In the genomic region with DNA sequence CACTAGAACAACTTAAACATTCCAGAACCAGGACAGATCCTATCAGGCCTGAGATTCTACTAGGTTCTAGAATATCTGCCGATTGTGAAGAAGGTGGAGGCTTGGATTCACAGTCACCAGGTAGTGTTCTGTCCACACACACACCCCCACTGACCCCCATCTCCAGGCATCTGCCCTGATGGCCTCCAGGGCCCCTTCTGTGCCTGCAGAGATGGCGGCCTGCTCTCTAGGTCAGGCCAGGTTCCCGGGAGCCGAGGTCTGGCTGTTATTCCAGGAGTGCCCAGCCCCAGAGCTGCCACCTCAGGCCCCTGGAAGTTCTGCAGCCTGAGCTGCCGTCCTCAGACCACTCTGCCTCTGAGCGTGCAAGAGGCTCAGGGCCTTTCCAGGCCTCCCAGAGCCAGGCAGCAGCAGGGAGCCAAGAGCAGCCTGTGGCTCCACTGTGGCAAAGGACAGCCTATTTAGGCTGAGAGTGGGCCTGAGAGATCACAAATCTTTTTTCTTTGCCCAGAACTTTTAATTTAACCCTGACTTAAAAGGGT, we compare ENCODE assay signal across 23 cellular contexts.
DNase-seq lines count a peak whose midpoint lies in the region; ATAC-seq, FAIRE-seq and TF ChIP-seq lines count a peak whose summit lies in the region.
"Had no signal": no experiment of that assay in that cellular context is flagged by ENCODE, and none has a peak within 500 bp of the region (broad histone marks: within the 10 kb centered on the region; RNA-seq: fewer than 3 reads in every experiment).

No MANE protein-coding gene starts in this region.

- no peaks in the 10 kb centered on the region for H3K27me3 ChIP-seq in H9 (ENCODE audit: insufficient read depth, low read length)
- peaks cover 0 to under 1% (median 0%) of the 10 kb centered on the region in 4 experiments; a peak in 2 of 7 replicates for H3K27me3 ChIP-seq in H1 (replicated peaks in 1 of 4; ENCODE audit: control insufficient read depth in 3 of 4, extremely low read depth in 1 of 4, insufficient read depth in 3 of 4, low read length in 3 of 4)
- no peaks in the 10 kb centered on the region for H3K27me3 ChIP-seq in mammary epithelial cell (ENCODE audit: insufficient read depth, low read length)
- H3K27me3 ChIP-seq: hepatocyte, uterus had no signal

- no peak for FAIRE-seq in H1 (lab: Jason Lieb, UNC)
- FAIRE-seq: endothelial cell of umbilical vein, small intestine had no signal

- H2AFZ ChIP-seq in H9 (ENCODE audit: low read length) (no peak overlapping the region), H1 (ENCODE audit: low read length) (no peak overlapping the region), mammary epithelial cell (ENCODE audit: low read depth, low read length) (no peak overlapping the region)
- H2AFZ ChIP-seq: hepatocyte had no signal

- H4K91ac ChIP-seq in H9 (ENCODE audit: insufficient read length, low read depth, low read length) (no peak overlapping the region), H1 (replicated peaks; ENCODE audit: insufficient read length, low read length) (no peak overlapping the region)

- TF ChIP-seq POLR2A in H1 (IDR thresholded peaks at IDR 0.05; ENCODE audit: control extremely low read depth in 1 of 2, low read depth in 2 of 2, low read length in 2 of 2), result no peak

- H2AK5ac ChIP-seq in H9 (ENCODE audit: insufficient read length, low read length), result no peak overlapping the region
- H2AK5ac ChIP-seq in H1 (ENCODE audit: low read depth, low read length), result no peak overlapping the region

- no peak overlapping the region for H3K4me2 ChIP-seq in H9 (ENCODE audit: insufficient read depth, insufficient read length, low read length)
- no peak overlapping the region for H3K4me2 ChIP-seq in H1 (ENCODE audit: insufficient read depth in 1 of 2, low read depth in 2 of 2, low read length in 2 of 2)
- H3K4me2 ChIP-seq in mammary epithelial cell (ENCODE audit: insufficient read depth, low read depth, low read length), result no peak overlapping the region
- H3K4me2 ChIP-seq: BLaER1, hepatocyte had no signal

- H3K4me1 ChIP-seq in H9 (ENCODE audit: insufficient read depth, low read length), result peaks cover 3% of the 10 kb centered on the region; the same call in 1 of the 2 replicates
- H3K4me1 ChIP-seq in H1 (replicated peaks in 1 of 4; ENCODE audit: control insufficient read depth in 3 of 4, insufficient read depth in 4 of 4, low read length in 3 of 4), result peaks cover 0 to 10% (median under 1%) of the 10 kb centered on the region in 4 experiments; a peak in 3 of 7 replicates
- peaks cover 39% of the 10 kb centered on the region for H3K4me1 ChIP-seq in mammary epithelial cell (ENCODE audit: insufficient read depth, low read length)
- H3K4me1 ChIP-seq: uterus had no signal

- H3K23ac ChIP-seq in H9 (ENCODE audit: insufficient read length, low read depth, low read length) (no peak overlapping the region), H1 (ENCODE audit: insufficient read length) (no peak overlapping the region)

- H2BK12ac ChIP-seq in H9 (ENCODE audit: insufficient read length, low read depth, low read length) (no peak overlapping the region), H1 (ENCODE audit: low read depth, low read length) (0 out of 2 replicates have a peak overlapping the region, but pooled peaks have one; percentile 14)

- dilution Hi-C loops in mammary epithelial cell (cut with HindIII; ENCODE audit: low sequenced_read_pairs), result no loop called here

- H3K4me3 Mint-ChIP-seq in H9, result no peak overlapping the region
- no peak overlapping the region for H3K4me3 Mint-ChIP-seq in osteocyte (ENCODE audit: unreplicated experiment)
- H3K4me3 Mint-ChIP-seq: activated CD4-positive, alpha-beta T cell treated with anti-CD3 and anti-CD28 coated beads for 36 hours; activated CD8-positive, alpha-beta T cell treated with anti-CD3 and anti-CD28 coated beads, Interleukin-2, amount 10 ng/mL, durations not matched to agents 7 days and 5 days; nephron; stimulated activated naive CD8-positive, alpha-beta T cell treated with anti-CD3 and anti-CD28 coated beads, Interleukin-15, amount 100 ng/mL, for 72 hours had no signal

- no peaks in the 10 kb centered on the region for H3K23me2 ChIP-seq in H9 (ENCODE audit: insufficient read length, low read depth, low read length, poor library complexity, severe bottlenecking)
- H3K23me2 ChIP-seq in H1 (ENCODE audit: low read depth, low read length), result no peaks in the 10 kb centered on the region

- no peak overlapping the region for H4K8ac ChIP-seq in H9 (replicated peaks; ENCODE audit: insufficient read length, low read depth, low read length)
- peak overlapping the region; percentile 39; the same call in 1 of the 2 replicates for H4K8ac ChIP-seq in H1 (ENCODE audit: extremely low read depth, insufficient read depth, low read length)

- intact Hi-C loops in mammary epithelial cell (cut with micrococcal nuclease), result no loop called here

- no CpG with 5 or more reads among the region's 6 CpGs for WGBS in H9 (ENCODE audit: extremely low coverage, insufficient read length, low lambda C conversion rate)
- WGBS in H1 (ENCODE audit: extremely low coverage in 1 of 2, insufficient coverage in 1 of 2, insufficient read length in 1 of 2, insufficient replicate concordance in 2 of 2, low coverage in 1 of 2, low lambda C conversion rate in 2 of 2, missing lambda C conversion rate in 1 of 2), 2 experiments, result 82% methylated on average over 6 of the region's 6 CpGs; no CpG with 5 or more reads in 1 of the 2 experiments
- 86% methylated on average over 6 of the region's 6 CpGs for WGBS in mammary epithelial cell (ENCODE audit: low coverage, missing lambda C conversion rate)

- peaks cover 22 to 34% of the 10 kb centered on the region in 2 experiments for H3K4me1 Mint-ChIP-seq in H9
- peaks cover 44% of the 10 kb centered on the region for H3K4me1 Mint-ChIP-seq in osteocyte (ENCODE audit: unreplicated experiment)
- H3K4me1 Mint-ChIP-seq: activated CD4-positive, alpha-beta T cell treated with anti-CD3 and anti-CD28 coated beads for 36 hours had no signal

- in situ Hi-C loops in mammary epithelial cell (cut with MboI; ENCODE audit: low sequenced_read_pairs in 2 of 2), result no loop called here

- CTCF ChIA-PET in RWPE1 (lab: Yijun Ruan, JAX), result interaction anchor here (0.7 kb wide), 1 partner anchor 28 kb away, joined by 4 read pairs; no protein-coding TSS in a partner anchor
- CTCF ChIA-PET in H1 (lab: Charles Lee; ENCODE audit: partially characterized antibody), result interaction anchor here (0.6 to 8.6 kb wide), 31 partner anchors 10 to 290 kb away, joined by 3 to 86 read pairs (median 4); no protein-coding TSS in a partner anchor
- CTCF ChIA-PET in mammary epithelial cell (lab: Charles Lee; ENCODE audit: low non-redundant PET), result no interaction called here

- H3K14ac ChIP-seq in H9 (ENCODE audit: insufficient read depth, low read length) (no peak overlapping the region), H1 (ENCODE audit: insufficient read length) (no peak overlapping the region)

- H3K9me3 ChIP-seq in H9 (ENCODE audit: control insufficient read depth, low read depth, low read length), result no peaks in the 10 kb centered on the region
- no peaks in the 10 kb centered on the region for H3K9me3 ChIP-seq in H1 (ENCODE audit: insufficient read depth in 2 of 2, low read depth in 1 of 2, low read length in 1 of 2)
- no peaks in the 10 kb centered on the region for H3K9me3 ChIP-seq in mammary epithelial cell (replicated peaks; ENCODE audit: insufficient read depth, low read length)
- H3K9me3 ChIP-seq: BLaER1, thoracic aorta, uterus had no signal

- H2BK120ac ChIP-seq in H9 (ENCODE audit: low read depth, low read length, poor library complexity, severe bottlenecking) (no peak overlapping the region), H1 (replicated peaks; ENCODE audit: low read depth, low read length) (no peak overlapping the region)

- H2BK20ac ChIP-seq in H9 (ENCODE audit: low read depth, low read length, poor library complexity, severe bottlenecking) (no peak overlapping the region), H1 (ENCODE audit: low read length) (no peak overlapping the region)

- POLR2A ChIA-PET in RWPE1 (lab: Yijun Ruan, JAX; ENCODE audit: low non-redundant PET), result no interaction called here
- POLR2A ChIA-PET in H1 (lab: Charles Lee; ENCODE audit: partially characterized antibody), result no interaction called here

- TF ChIP-seq RAD21 in H1 (IDR thresholded peaks at IDR 0.05 in 1 of 2, conservative IDR thresholded peaks at IDR 0.05 in 1 of 2; ENCODE audit: low read depth in 2 of 2, low read length in 2 of 2), result no peak

- H3T11ph ChIP-seq in H9 (ENCODE audit: low read length), result no peak overlapping the region

- no peaks in the 10 kb centered on the region for H4K20me1 ChIP-seq in H9 (ENCODE audit: control insufficient read depth, insufficient read depth, insufficient read length)
- H4K20me1 ChIP-seq in H1 (replicated peaks in 1 of 2; ENCODE audit: control insufficient read depth in 1 of 2, insufficient read depth in 2 of 2, low read length in 2 of 2), result no peaks in the 10 kb centered on the region
- no peaks in the 10 kb centered on the region for H4K20me1 ChIP-seq in mammary epithelial cell (ENCODE audit: insufficient read depth, low read length)
- H4K20me1 ChIP-seq: BLaER1 had no signal

- H3K4ac ChIP-seq in H9 (ENCODE audit: low read depth, low read length) (no peak overlapping the region), H1 (replicated peaks; ENCODE audit: insufficient read length, low read depth, low read length) (no peak overlapping the region)

- H3K36me3 ChIP-seq in H1 (ENCODE audit: control insufficient read depth in 2 of 4, insufficient read depth in 4 of 4, low read length in 3 of 4) (no peaks in the 10 kb centered on the region), mammary epithelial cell (ENCODE audit: insufficient read depth, low read length) (no peaks in the 10 kb centered on the region)
- H3K36me3 ChIP-seq: BLaER1, thoracic aorta, uterus had no signal

- no TSS peak for BruUV-seq in mammary epithelial cell (replicated peaks; lab: Mats Ljungman, UMichigan)

- H3K79me1 ChIP-seq in H9 (ENCODE audit: insufficient read depth, low read depth, low read length, poor library complexity, severe bottlenecking), result no peaks in the 10 kb centered on the region
- H3K79me1 ChIP-seq in H1 (ENCODE audit: low read depth, low read length), result no peaks in the 10 kb centered on the region

- H3K9ac ChIP-seq in H9 (ENCODE audit: extremely low read depth, insufficient read length, low read length) (no peak overlapping the region), H1 (replicated peaks in 1 of 4; ENCODE audit: extremely low read depth in 1 of 4, low read depth in 3 of 4, low read length in 3 of 4) (no peak overlapping the region), mammary epithelial cell (ENCODE audit: insufficient read depth, low read length) (no peak overlapping the region)
- H3K9ac ChIP-seq: BLaER1 had no signal

- TF ChIP-seq EP300 in H1 (IDR thresholded peaks at IDR 0.05; ENCODE audit: borderline replicate concordance in 1 of 2, low read depth in 2 of 2, low read length in 2 of 2), result no peak

- no peak overlapping the region for H3K27ac ChIP-seq in H9 (ENCODE audit: insufficient read length, low read depth, low read length)
- peak overlapping the region; percentile 90 for H3K27ac ChIP-seq in RWPE1
- no peak overlapping the region for H3K27ac ChIP-seq in H1 (ENCODE audit: low read depth, low read length)
- no peak overlapping the region for H3K27ac ChIP-seq in mammary epithelial cell (ENCODE audit: insufficient read depth, low read depth, low read length)
- H3K27ac ChIP-seq: BLaER1, hepatocyte, thoracic aorta, uterus had no signal

- H2BK5ac ChIP-seq in H9 (ENCODE audit: insufficient read length, low read length) (no peak overlapping the region), H1 (ENCODE audit: low read depth, low read length) (no peak overlapping the region)

- H2BK15ac ChIP-seq in H9 (ENCODE audit: low read depth, low read length) (no peak overlapping the region), H1 (ENCODE audit: low read length) (no peak overlapping the region)

- H3K18ac ChIP-seq in H9 (ENCODE audit: insufficient read length, low read depth, low read length) (no peak overlapping the region), H1 (ENCODE audit: extremely low read depth, low read length) (no peak overlapping the region)

- H4K5ac ChIP-seq in H9 (ENCODE audit: insufficient read length, low read depth, low read length) (no peak overlapping the region), H1 (ENCODE audit: insufficient read length, low read depth, low read length) (no peak overlapping the region)

- DNase-seq in H9 (peak; percentile 61), RWPE1 (ENCODE audit: low spot score) (no peak), H1 (ENCODE audit: low read depth in 1 of 2, low spot score in 2 of 2) (peak in 1 of 2 experiments; percentile 56), osteocyte (ENCODE audit: extremely low spot score, unreplicated experiment) (no peak), NCI-H345 treated with DMSO at 0.1 percent for 48 hours (lab: John Stamatoyannopoulos, UW; ENCODE audit: unreplicated experiment) (no peak), mammary epithelial cell (no peak)
- DNase-seq: activated CD4-positive, alpha-beta T cell treated with anti-CD3 and anti-CD28 coated beads for 36 hours; activated CD8-positive, alpha-beta T cell treated with anti-CD3 and anti-CD28 coated beads, Interleukin-2, amount 10 ng/mL, durations not matched to agents 7 days and 5 days; activated naive CD4-positive, alpha-beta T cell treated with anti-CD3 and anti-CD28 coated beads, Interleukin-2, amount 50 U/mL, for 16 hours; NCI-H1048; NCI-H510A; small intestine; stimulated activated CD4-positive, alpha-beta T cell treated with anti-CD3 and anti-CD28 coated beads, Interleukin-1b, Interleukin-23, amount 100 ng/mL, for 48 hours; stimulated activated naive CD8-positive, alpha-beta T cell treated with anti-CD3 and anti-CD28 coated beads, Interleukin-15, amount 100 ng/mL, for 72 hours; uterus had no signal

- H3K56ac ChIP-seq in H9 (ENCODE audit: insufficient read length, low read depth, low read length) (no peak overlapping the region), H1 (replicated peaks; ENCODE audit: insufficient read length, low read depth, low read length) (no peak overlapping the region)

- H3K79me2 ChIP-seq in H9 (ENCODE audit: insufficient read depth, low read length) (no peaks in the 10 kb centered on the region), H1 (ENCODE audit: control insufficient read depth in 1 of 2, insufficient read depth in 2 of 2, low read length in 2 of 2) (no peaks in the 10 kb centered on the region), mammary epithelial cell (ENCODE audit: insufficient read depth, low read length) (no peaks in the 10 kb centered on the region)
- H3K79me2 ChIP-seq: hepatocyte had no signal

- H3K27ac Mint-ChIP-seq in H9 (no peak overlapping the region; a peak in 1 of 7 replicates), osteocyte (ENCODE audit: unreplicated experiment) (peak overlapping the region; percentile 77)
- H3K27ac Mint-ChIP-seq: activated CD4-positive, alpha-beta T cell treated with anti-CD3 and anti-CD28 coated beads for 36 hours; activated CD8-positive, alpha-beta T cell treated with anti-CD3 and anti-CD28 coated beads, Interleukin-2, amount 10 ng/mL, durations not matched to agents 7 days and 5 days; activated T-helper 2 cell treated with anti-CD3 and anti-CD28 coated beads, Interferon-gamma antibody, Interleukin-2, Interleukin-4, amounts not matched to agents 10 μg/mL and 5 μg/mL and 100 μg/mL, durations not matched to agents 14 hours and 24 hours and 36 hours; stimulated activated naive CD8-positive, alpha-beta T cell treated with anti-CD3 and anti-CD28 coated beads, Interleukin-15, amount 100 ng/mL, for 72 hours had no signal

- H3K4me3 ChIP-seq in H1 (ENCODE audit: extremely low read depth in 1 of 4, insufficient read depth in 2 of 4, low read depth in 3 of 4, low read length in 4 of 4), result no peak overlapping the region
- no peak overlapping the region for H3K4me3 ChIP-seq in mammary epithelial cell (replicated peaks in 1 of 3; ENCODE audit: insufficient read depth in 1 of 3, low read depth in 2 of 3, low read length in 3 of 3)
- H3K4me3 ChIP-seq: BLaER1, hepatocyte, lung, thoracic aorta, uterus had no signal

- H3K36me3 Mint-ChIP-seq in H9 (ENCODE audit: insufficient read depth in 1 of 3, low read depth in 3 of 3), result no peaks in the 10 kb centered on the region; a peak in 1 of 7 replicates
- H3K36me3 Mint-ChIP-seq in osteocyte (ENCODE audit: unreplicated experiment), result no peaks in the 10 kb centered on the region

- TF ChIP-seq CTCF in H9 (conservative IDR thresholded peaks at IDR 0.05) (no peak), RWPE1 (conservative IDR thresholded peaks at IDR 0.05; ENCODE audit: low read depth) (no peak), H1 (IDR thresholded peaks at IDR 0.05; ENCODE audit: control extremely low read depth in 1 of 3, insufficient read depth in 1 of 3, low read depth in 1 of 3, low read length in 3 of 3) (peak in 1 of 3 experiments; percentile 3; a peak in 1 of 4 replicates), osteocyte (IDR thresholded peaks at IDR 0.05) (no peak), mammary epithelial cell (conservative IDR thresholded peaks at IDR 0.05 in 1 of 2, IDR thresholded peaks at IDR 0.05 in 1 of 2; ENCODE audit: extremely low read depth in 1 of 2, insufficient read depth in 1 of 2, low read depth in 1 of 2, low read length in 2 of 2) (no peak)

- no peak for ATAC-seq in GM21576 (IDR thresholded peaks at IDR 0.05; ENCODE audit: unreplicated experiment)
- ATAC-seq: activated CD4-positive, alpha-beta T cell treated with anti-CD3 and anti-CD28 coated beads for 36 hours; activated CD8-positive, alpha-beta T cell treated with anti-CD3 and anti-CD28 coated beads, Interleukin-2, amount 10 ng/mL, durations not matched to agents 7 days and 5 days; stimulated activated naive CD8-positive, alpha-beta T cell treated with anti-CD3 and anti-CD28 coated beads, Interleukin-15, amount 100 ng/mL, for 72 hours had no signal

- H3K9me3 Mint-ChIP-seq in H9, result no peaks in the 10 kb centered on the region
- no peaks in the 10 kb centered on the region for H3K9me3 Mint-ChIP-seq in osteocyte (ENCODE audit: unreplicated experiment)
- H3K9me3 Mint-ChIP-seq: activated T-helper 2 cell treated with anti-CD3 and anti-CD28 coated beads, Interferon-gamma antibody, Interleukin-2, Interleukin-4, amounts not matched to agents 10 μg/mL and 5 μg/mL and 100 μg/mL, durations not matched to agents 14 hours and 24 hours and 36 hours; nephron; stimulated activated naive CD8-positive, alpha-beta T cell treated with anti-CD3 and anti-CD28 coated beads, Interleukin-15, amount 100 ng/mL, for 72 hours had no signal

- H3K27me3 Mint-ChIP-seq in H9 (ENCODE audit: low read depth) (peaks cover 4% of the 10 kb centered on the region), osteocyte (ENCODE audit: unreplicated experiment) (no peaks in the 10 kb centered on the region)
- H3K27me3 Mint-ChIP-seq: activated CD4-positive, alpha-beta T cell treated with anti-CD3 and anti-CD28 coated beads for 36 hours had no signal
